ENCODE assay signal across 18 cellular contexts in genomic region chr16:74446866-74447265, GRCh38. TPM values are rescaled to one million over a fixed set of nuclear protein-coding genes. Genes with fewer than 3 reads are reported as not detected.
"Had no signal": no experiment of that assay in that cellular context is flagged by ENCODE, and none has a peak within 500 bp of the region (broad histone marks: within the 10 kb centered on the region; RNA-seq: fewer than 3 reads in every experiment).

No MANE protein-coding gene starts in this region.

- H3K4me3 ChIP-seq: adrenal gland, body of pancreas, mucosa of descending colon, ovary had no signal

- H3K36me3 ChIP-seq: ovary had no signal

- H3K9me3 Mint-ChIP-seq: activated naive CD4-positive, alpha-beta T cell treated with anti-CD3 and anti-CD28 coated beads, Interleukin-2, amount 50 U/mL, for 24 hours; central memory CD8-positive, alpha-beta T cell; naive thymus-derived CD4-positive, alpha-beta T cell; type B pancreatic cell had no signal

- ATAC-seq: body of pancreas; left colon; mucosa of descending colon; naive thymus-derived CD4-positive, alpha-beta T cell had no signal

- H3K27ac ChIP-seq: body of pancreas, ovary had no signal

- H3K4me1 Mint-ChIP-seq: activated naive CD4-positive, alpha-beta T cell treated with anti-CD3 and anti-CD28 coated beads, Interleukin-2, amount 50 U/mL, for 24 hours; central memory CD8-positive, alpha-beta T cell had no signal

- H3K4me3 Mint-ChIP-seq: activated naive CD4-positive, alpha-beta T cell treated with anti-CD3 and anti-CD28 coated beads, Interleukin-2, amount 50 U/mL, for 24 hours; central memory CD8-positive, alpha-beta T cell; naive thymus-derived CD4-positive, alpha-beta T cell; type B pancreatic cell had no signal

- H3K27me3 Mint-ChIP-seq: activated naive CD4-positive, alpha-beta T cell treated with anti-CD3 and anti-CD28 coated beads, Interleukin-2, amount 50 U/mL, for 24 hours; central memory CD8-positive, alpha-beta T cell; naive thymus-derived CD4-positive, alpha-beta T cell; type B pancreatic cell had no signal

- H3K9me3 ChIP-seq: adrenal gland, body of pancreas, mucosa of descending colon, ovary had no signal

- H3K27me3 ChIP-seq: adrenal gland, body of pancreas, ovary had no signal

- DNase-seq: activated CD4-positive, alpha-beta T cell treated with anti-CD3 and anti-CD28 coated beads, Interleukin-2, amount 50 U/mL, for 48 hours; activated CD4-positive, CD25-positive, alpha-beta regulatory T cell treated with anti-CD3 and anti-CD28 coated beads, Interleukin-2, amount 50 U/mL, for 72 hours; activated effector memory CD4-positive, alpha-beta T cell treated with anti-CD3 and anti-CD28 coated beads, Interleukin-2, amount 50 U/mL, for 16 hours; activated T-cell treated with anti-CD3 and anti-CD28 coated beads, Interleukin-2, amount 50 U/mL, for 48 hours; adrenal gland; body of pancreas; effector memory CD4-positive, alpha-beta T cell; foreskin melanocyte; left colon; mucosa of descending colon; naive thymus-derived CD4-positive, alpha-beta T cell; ovary; stimulated activated CD4-positive, alpha-beta T cell treated with anti-CD3 and anti-CD28 coated beads, Interleukin-4, amount 100 ng/mL, for 1 hour; stimulated activated naive CD4-positive, alpha-beta T cell; T1000 had no signal

- H3K27ac Mint-ChIP-seq: type B pancreatic cell had no signal

RNA-seq across cellular contexts. Expression of gene CLEC18B, which starts 25.6 kb away (rescaled TPM):
- polyA plus RNA-seq: naive thymus-derived CD4-positive, alpha-beta T cell had no signal
